ENCODE assay signal across 8 cellular contexts in the genomic region with DNA sequence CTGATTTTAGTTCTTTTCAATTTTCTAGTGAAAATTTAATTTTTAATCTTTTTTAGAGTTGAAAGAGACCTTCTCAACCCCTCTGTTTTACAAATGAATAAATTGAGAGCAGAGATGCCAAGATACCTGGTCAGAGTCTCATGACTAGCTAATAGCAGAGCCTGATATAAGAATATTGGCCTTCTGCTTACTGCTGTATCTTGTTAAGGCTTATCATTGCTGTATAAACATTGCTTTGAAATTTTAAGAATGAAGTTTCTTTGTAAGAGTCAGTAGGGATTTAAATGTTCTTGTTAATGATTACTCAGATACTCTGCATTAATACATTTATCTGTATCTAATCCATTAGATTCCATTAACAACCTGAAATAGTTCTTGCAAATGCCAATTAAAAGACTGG.
"Had no signal": no experiment of that assay in that cellular context is flagged by ENCODE, and none has a peak within 500 bp of the region (broad histone marks: within the 10 kb centered on the region; RNA-seq: fewer than 3 reads in every experiment).

No MANE protein-coding gene starts in this region.

- ATAC-seq: HCT116, HepG2 had no signal

- DNase-seq: GM23248, GOT3, H7, HFFc6 had no signal

- FAIRE-seq: HepG2 had no signal

- H3K36me3 ChIP-seq: HAP-1 had no signal

- H3K4me3 ChIP-seq: GM23248, HAP-1 had no signal

- H3K9ac ChIP-seq: GM23248 had no signal

- H3K27ac ChIP-seq: GM23248, HL-60 had no signal

- H3K9me3 ChIP-seq: HAP-1 had no signal

- H2AFZ ChIP-seq: GM23248 had no signal
